17 cellular contexts compared by ENCODE assay signal in the genomic region with DNA sequence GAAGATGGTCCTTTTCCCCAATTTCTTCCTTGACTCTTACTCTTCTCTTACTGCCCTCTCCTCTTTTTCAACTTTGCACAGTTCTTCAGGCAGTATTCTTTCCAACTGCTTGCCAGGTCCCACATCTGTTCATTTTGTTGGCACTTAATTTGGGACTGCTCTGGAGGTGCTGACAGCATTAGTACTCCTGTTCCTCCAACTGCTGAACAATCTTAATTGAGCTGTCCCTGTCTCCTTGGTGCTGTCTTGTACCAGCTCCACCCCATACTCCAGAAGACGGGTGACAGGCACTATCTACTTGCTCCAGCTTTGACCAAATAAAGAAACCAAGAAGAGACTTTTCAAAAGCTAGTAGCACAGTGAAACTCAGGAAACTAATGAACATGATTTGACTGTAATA.
DNase-seq lines count a peak whose midpoint lies in the region; ATAC-seq and TF ChIP-seq lines count a peak whose summit lies in the region.
"Had no signal": no experiment of that assay in that cellular context is flagged by ENCODE, and none has a peak within 500 bp of the region (broad histone marks: within the 10 kb centered on the region; RNA-seq: fewer than 3 reads in every experiment).

No MANE protein-coding gene starts in this region.

- no peaks in the 10 kb centered on the region for H3K9me3 ChIP-seq in left ventricle myocardium inferior (replicated peaks)
- H3K9me3 ChIP-seq: Caco-2 had no signal

- no peak for ATAC-seq in activated CD4-positive, CD25-positive, alpha-beta regulatory T cell treated with anti-CD3 and anti-CD28 coated beads, Interleukin-2, amount 50 U/mL, for 24 hours
- ATAC-seq: GM12878 had no signal

- intact Hi-C loops in left ventricle myocardium inferior (cut with micrococcal nuclease), result no loop called here

- no peaks in the 10 kb centered on the region for H3K36me3 ChIP-seq in left ventricle myocardium inferior

- DNase-seq in DMS 273 (lab: John Stamatoyannopoulos, UW; ENCODE audit: unreplicated experiment), result peak; percentile 55
- peak; percentile 61 to 68 for DNase-seq in NCI-H446 (lab: John Stamatoyannopoulos, UW)
- DNase-seq in left ventricle myocardium inferior, result no peak
- DNase-seq in NK-92 treated with Interleukin-12 subunit alpha and Interleukin-12 subunit beta, amount 100 ng/mL, for 24 hours (lab: John Stamatoyannopoulos, UW), result no peak
- DNase-seq in pons (ENCODE audit: low spot score), result no peak
- DNase-seq: ACHN; AML-193; Caco-2; CD4-positive, alpha-beta T cell; DMS53; DND-41; EL; H9; IMR-90 had no signal

- H3K27ac ChIP-seq in left ventricle myocardium inferior (replicated peaks), result peak overlapping the region; percentile 73
- H3K27ac ChIP-seq: C4-2B had no signal

- no peak for TF ChIP-seq CTCF in left ventricle myocardium inferior (IDR thresholded peaks at IDR 0.05; ENCODE audit: borderline replicate concordance)

- H3K4me3 ChIP-seq in left ventricle myocardium inferior, result no peak overlapping the region
- H3K4me3 ChIP-seq: GM12878 had no signal

- no peaks in the 10 kb centered on the region for H3K27me3 ChIP-seq in left ventricle myocardium inferior (ENCODE audit: low read depth)

- H3K4me1 ChIP-seq in left ventricle myocardium inferior, result peaks cover 92% of the 10 kb centered on the region
- H3K4me1 ChIP-seq: Caco-2 had no signal

Comparison
In these comparisons a context has a peak if more than half of its experiments do, and no peak if none do; other contexts are left out.
1. DNase-seq: peak in DMS 273 (single experiment) and NCI-H446 (2 of 2); none in left ventricle myocardium inferior (single experiment), NK-92 treated with Interleukin-12 subunit alpha and Interleukin-12 subunit beta, amount 100 ng/mL, for 24 hours (single experiment) and pons (single experiment).